In genomic region chr2:175251425-175252041, GRCh38 we compare ENCODE assay signal across 8 cellular contexts.
A peak's percentile ranks its signal among the peaks of the same experiment; 100 is the strongest.
DNase-seq lines count a peak whose midpoint lies in the region; ATAC-seq lines count a peak whose summit lies in the region.

No MANE protein-coding gene starts in this region.

- peaks cover 5% of the 10 kb centered on the region for H3K9me3 Mint-ChIP-seq in activated naive CD8-positive, alpha-beta T cell treated with anti-CD3 and anti-CD28 coated beads, Interleukin-2, amount 50 U/mL, for 24 hours

- H3K4me1 ChIP-seq in aorta (ENCODE audit: control insufficient read depth in 1 of 2, insufficient read depth in 2 of 2, low read length in 2 of 2), result no peaks in the 10 kb centered on the region

- H3K36me3 Mint-ChIP-seq in activated naive CD8-positive, alpha-beta T cell treated with anti-CD3 and anti-CD28 coated beads, Interleukin-2, amount 50 U/mL, for 24 hours (ENCODE audit: low read depth), result no peaks in the 10 kb centered on the region

- intact Hi-C loops in aorta (cut with DNase I), result loop anchor here (5.0 kb wide), 2 partner anchors 836 to 846 kb away; partner anchors contain the start of gene HOXD12 (in 1 of the 2)

- H3K4me3 Mint-ChIP-seq in activated naive CD8-positive, alpha-beta T cell treated with anti-CD3 and anti-CD28 coated beads, Interleukin-2, amount 50 U/mL, for 24 hours, result no peak overlapping the region

- H3K27ac Mint-ChIP-seq in activated naive CD8-positive, alpha-beta T cell treated with anti-CD3 and anti-CD28 coated beads, Interleukin-2, amount 50 U/mL, for 24 hours, result no peak overlapping the region

- H3K4me1 Mint-ChIP-seq in activated naive CD8-positive, alpha-beta T cell treated with anti-CD3 and anti-CD28 coated beads, Interleukin-2, amount 50 U/mL, for 24 hours, result peaks cover 10% of the 10 kb centered on the region

- H3K27me3 ChIP-seq in aorta (ENCODE audit: control insufficient read depth in 1 of 2, insufficient read depth in 2 of 2, low read length in 1 of 2), result no peaks in the 10 kb centered on the region

- WGBS in aorta, 2 donors, result 19 to 20% methylated on average over 5 of the region's 5 CpGs

- H3K4me3 ChIP-seq in aorta (ENCODE audit: low read length in 2 of 2), result no peak overlapping the region

- H3K9me3 ChIP-seq in aorta (ENCODE audit: control insufficient read depth, low read length), result no peaks in the 10 kb centered on the region

- H3K27ac ChIP-seq in aorta (ENCODE audit: low read depth in 1 of 2, low read length in 2 of 2), result no peak overlapping the region

- DNase-seq in DMS53 treated with DMSO at 0.1 percent for 48 hours (lab: John Stamatoyannopoulos, UW; ENCODE audit: unreplicated experiment), result peak; percentile 8
- DNase-seq in HPDE6-E6E7 (ENCODE audit: extremely low spot score), result peak; percentile 4
- DNase-seq in RPMI7951 (ENCODE audit: low read depth), result peak; percentile 39
- peak; percentile 34 for DNase-seq in fibroblast of gingiva (ENCODE audit: low read depth)
- DNase-seq in retina, result peak; percentile 40
- DNase-seq in aorta, result no peak
- DNase-seq in activated naive CD8-positive, alpha-beta T cell treated with anti-CD3 and anti-CD28 coated beads, Interleukin-2, amount 50 U/mL, for 24 hours, result no peak

- peaks cover 38% of the 10 kb centered on the region for H3K27me3 Mint-ChIP-seq in activated naive CD8-positive, alpha-beta T cell treated with anti-CD3 and anti-CD28 coated beads, Interleukin-2, amount 50 U/mL, for 24 hours

- H3K36me3 ChIP-seq in aorta (ENCODE audit: control insufficient read depth in 1 of 2, insufficient read depth in 2 of 2, low read length in 1 of 2), result no peaks in the 10 kb centered on the region

- ATAC-seq in GM19035 (IDR thresholded peaks at IDR 0.05; ENCODE audit: unreplicated experiment) (no peak), aorta (ENCODE audit: low FRiP score) (no peak)
- ATAC-seq in activated naive CD8-positive, alpha-beta T cell treated with anti-CD3 and anti-CD28 coated beads, Interleukin-2, amount 50 U/mL, for 24 hours, result no peak

Comparison
In these comparisons a context has a peak if more than half of its experiments do, and no peak if none do; other contexts are left out.
1. DNase-seq: peak in DMS53 treated with DMSO at 0.1 percent for 48 hours (single experiment), HPDE6-E6E7 (single experiment), RPMI7951 (single experiment), fibroblast of gingiva (single experiment) and retina (single experiment); none in aorta (0 of 2) and activated naive CD8-positive, alpha-beta T cell treated with anti-CD3 and anti-CD28 coated beads, Interleukin-2, amount 50 U/mL, for 24 hours (single experiment).